In genomic region chrX:16081357-16081756, GRCh38 we compare ENCODE assay signal across 24 cellular contexts. TPM values are rescaled to one million over a fixed set of nuclear protein-coding genes. Genes with fewer than 3 reads are reported as not detected.
A peak's percentile ranks its signal among the peaks of the same experiment; 100 is the strongest.
DNase-seq lines count a peak whose midpoint lies in the region; ATAC-seq, FAIRE-seq and TF ChIP-seq lines count a peak whose summit lies in the region.
"Had no signal": no experiment of that assay in that cellular context is flagged by ENCODE, and none has a peak within 500 bp of the region (broad histone marks: within the 10 kb centered on the region; RNA-seq: fewer than 3 reads in every experiment).

No MANE protein-coding gene starts in this region.

- H3K36me3 Mint-ChIP-seq in stimulated activated naive B cell treated with anti-CD40 and anti-IgM and Interleukin-4, amounts not matched to agents 10 μg/mL and 1 μg/mL and 100 μg/mL, for 72 hours: no peaks in the 10 kb centered on the region
- H3K36me3 Mint-ChIP-seq: CD14-positive monocyte; CD4-positive, alpha-beta memory T cell; CD4-positive, CD25-positive, alpha-beta regulatory T cell; CD8-positive, alpha-beta memory T cell had no signal

- ATAC-seq in body of pancreas (peak; percentile 78), pancreas (peak in 2 of 4 donors; percentile 47 to 65), HG02981 (IDR thresholded peaks at IDR 0.05; ENCODE audit: unreplicated experiment) (no peak), GM19351 (IDR thresholded peaks at IDR 0.05; ENCODE audit: unreplicated experiment) (no peak)
- ATAC-seq in stimulated activated naive B cell treated with anti-CD40 and anti-IgM and Interleukin-4, amounts not matched to agents 10 μg/mL and 1 μg/mL and 100 μg/mL, for 72 hours (replicated peaks): no peak

- H3K4me1 ChIP-seq in body of pancreas (peaks cover 7% of the 10 kb centered on the region), pancreas (no peaks in the 10 kb centered on the region)
- H3K4me1 ChIP-seq: BE2C, BLaER1, Caco-2 had no signal

- intact Hi-C loops in body of pancreas (cut with DNase I): no loop called here
- intact Hi-C loops in pancreas (cut with DNase I): no loop called here

- H3K4me3 Mint-ChIP-seq in stimulated activated naive B cell treated with anti-CD40 and anti-IgM and Interleukin-4, amounts not matched to agents 10 μg/mL and 1 μg/mL and 100 μg/mL, for 72 hours: no peak overlapping the region
- H3K4me3 Mint-ChIP-seq: CD14-positive monocyte; CD4-positive, alpha-beta memory T cell; CD4-positive, CD25-positive, alpha-beta regulatory T cell; CD8-positive, alpha-beta memory T cell had no signal

- no peak for TF ChIP-seq POLR2A in body of pancreas (IDR thresholded peaks at IDR 0.05)

- H3K27me3 ChIP-seq in body of pancreas (no peaks in the 10 kb centered on the region), pancreas (no peaks in the 10 kb centered on the region)
- H3K27me3 ChIP-seq: BE2C had no signal

- H3K36me3 ChIP-seq in body of pancreas (replicated peaks in 1 of 2; ENCODE audit: insufficient read depth in 1 of 2, low read depth in 2 of 2) (no peaks in the 10 kb centered on the region), pancreas (no peaks in the 10 kb centered on the region)
- H3K36me3 ChIP-seq: BE2C, BLaER1 had no signal

- TF ChIP-seq CTCF in body of pancreas (IDR thresholded peaks at IDR 0.05) (no peak), pancreas (IDR thresholded peaks at IDR 0.05) (no peak)

- DNase-seq in body of pancreas (no peak), pancreas (no peak), COLO668 (lab: John Stamatoyannopoulos, UW; ENCODE audit: unreplicated experiment) (no peak), NCI-H128 (lab: John Stamatoyannopoulos, UW; ENCODE audit: unreplicated experiment) (no peak)
- no peak for DNase-seq in stimulated activated naive B cell treated with anti-CD40 and anti-IgM and Interleukin-4, amounts not matched to agents 10 μg/mL and 1 μg/mL and 100 μg/mL, for 72 hours
- DNase-seq: 8988T; ACHN; BE2C; C1 segment of cervical spinal cord; Caco-2; Calu3; CD4-positive, alpha-beta memory T cell; CD4-positive, CD25-positive, alpha-beta regulatory T cell; CD8-positive, alpha-beta memory T cell; DMS79 treated with DMSO at 0.1 percent for 48 hours; GF-D8 had no signal

- no peaks in the 10 kb centered on the region for H3K9me3 ChIP-seq in body of pancreas
- H3K9me3 ChIP-seq in pancreas: no peaks in the 10 kb centered on the region
- H3K9me3 ChIP-seq: BE2C, BLaER1, Caco-2 had no signal

- no peak overlapping the region for H3K4me3 ChIP-seq in body of pancreas
- no peak overlapping the region for H3K4me3 ChIP-seq in pancreas
- H3K4me3 ChIP-seq: BLaER1 had no signal

- FAIRE-seq in islet of Langerhans (lab: Jason Lieb, UNC) (peak; percentile 82), pancreas (lab: Jason Lieb, UNC) (peak; percentile 63)
- FAIRE-seq: A204.1, G401.6, GM12891 had no signal

- peaks cover 0 to 34% of the 10 kb centered on the region in 2 donors for H3K27me3 Mint-ChIP-seq in stimulated activated naive B cell treated with anti-CD40 and anti-IgM and Interleukin-4, amounts not matched to agents 10 μg/mL and 1 μg/mL and 100 μg/mL, for 72 hours

- H3K27ac Mint-ChIP-seq in stimulated activated naive B cell treated with anti-CD40 and anti-IgM and Interleukin-4, amounts not matched to agents 10 μg/mL and 1 μg/mL and 100 μg/mL, for 72 hours: peak overlapping the region; percentile 7
- H3K27ac Mint-ChIP-seq: CD14-positive monocyte; CD4-positive, alpha-beta memory T cell; CD4-positive, CD25-positive, alpha-beta regulatory T cell had no signal

- H3K27ac ChIP-seq in body of pancreas (no peak overlapping the region), pancreas (no peak overlapping the region)
- H3K27ac ChIP-seq: BLaER1 had no signal

- WGBS in body of pancreas, 2 donors: 3 to 15% methylated on average over 2 of the region's 2 CpGs
- 11 to 40% methylated on average over 2 of the region's 2 CpGs for WGBS in pancreas, 2 donors

- H3K4me1 Mint-ChIP-seq in stimulated activated naive B cell treated with anti-CD40 and anti-IgM and Interleukin-4, amounts not matched to agents 10 μg/mL and 1 μg/mL and 100 μg/mL, for 72 hours: no peaks in the 10 kb centered on the region
- H3K4me1 Mint-ChIP-seq: CD4-positive, alpha-beta memory T cell; CD4-positive, CD25-positive, alpha-beta regulatory T cell; CD8-positive, alpha-beta memory T cell had no signal

- H3K9me3 Mint-ChIP-seq in stimulated activated naive B cell treated with anti-CD40 and anti-IgM and Interleukin-4, amounts not matched to agents 10 μg/mL and 1 μg/mL and 100 μg/mL, for 72 hours: no peaks in the 10 kb centered on the region
- H3K9me3 Mint-ChIP-seq: CD4-positive, alpha-beta memory T cell; CD8-positive, alpha-beta memory T cell had no signal

RNA-seq across cellular contexts. Expression of gene GRPR, which starts 42.0 kb away (rescaled TPM):
- total RNA-seq in body of pancreas: 1 to 10 TPM; 3.1 to 5.6 TPM
- 10 to 100 TPM in 3 of 6 donors, 1 to 10 TPM in 3; 7.1 to 32.4 (median 9.3) TPM for total RNA-seq in pancreas
- polyA plus RNA-seq in pancreas: 1 to 10 TPM; 1.4 to 2.9 TPM
- total RNA-seq: Caco-2; CD4-positive, CD25-positive, alpha-beta regulatory T cell had no signal
- polyA plus RNA-seq: CD8-positive, alpha-beta memory T cell had no signal
